In genomic region chr20:10074513-10074912, GRCh38 we compare ENCODE assay signal across 8 cellular contexts. TPM values are rescaled to one million over a fixed set of nuclear protein-coding genes. Genes with fewer than 3 reads are reported as not detected.
DNase-seq lines count a peak whose midpoint lies in the region; ATAC-seq and TF ChIP-seq lines count a peak whose summit lies in the region.

No MANE protein-coding gene starts in this region.

- H3K9me3 ChIP-seq in mucosa of descending colon, result no peaks in the 10 kb centered on the region

- no peak for TF ChIP-seq CTCF in astrocyte of the spinal cord (IDR thresholded peaks at IDR 0.05; ENCODE audit: low read depth, low read length)
- no peak for TF ChIP-seq CTCF in mucosa of descending colon (IDR thresholded peaks at IDR 0.05)

- H3K4me3 ChIP-seq in astrocyte of the spinal cord (ENCODE audit: low read depth, low read length), result no peak overlapping the region
- no peak overlapping the region for H3K4me3 ChIP-seq in mucosa of descending colon

- in situ Hi-C loops in astrocyte of the spinal cord (cut with HindIII; ENCODE audit: low sequenced_read_pairs), result no loop called here

- ATAC-seq in GM19455 (IDR thresholded peaks at IDR 0.05; ENCODE audit: unreplicated experiment), result no peak
- ATAC-seq in mucosa of descending colon, result no peak
- no peak for ATAC-seq in GM21723 (IDR thresholded peaks at IDR 0.05; ENCODE audit: unreplicated experiment)

- DNase-seq in GM04503 (ENCODE audit: low read depth) (peak; percentile 87), HT-29 (ENCODE audit: low spot score) (peak; percentile 8), astrocyte of the spinal cord (ENCODE audit: low read depth, low spot score) (peak; percentile 88), nucleus accumbens (lab: John Stamatoyannopoulos, UW) (peak in 31 of 56 donors; percentile 1 to 76 (median 26)), mucosa of descending colon (no peak), NCI-H1930 (lab: John Stamatoyannopoulos, UW) (no peak)

- no peaks in the 10 kb centered on the region for H3K36me3 ChIP-seq in mucosa of descending colon (ENCODE audit: low read depth)

- no peaks in the 10 kb centered on the region for H3K4me1 ChIP-seq in mucosa of descending colon (ENCODE audit: low read depth)

- intact Hi-C loops in mucosa of descending colon (cut with DNase I, micrococcal nuclease), result no loop called here

RNA-seq across cellular contexts. Expression of gene ANKEF1, which starts 39.7 kb away (rescaled TPM):
- 4.6 and 6.8 TPM in 2 replicates for total RNA-seq in HT-29 (2014; rRNA removed; shearing (Covaris generic))
- total RNA-seq in mucosa of descending colon, result 1 to 10 TPM; 3.5 to 6.7 (median 6.1) TPM

Comparison
In these comparisons a context has a peak if more than half of its experiments do, and no peak if none do; other contexts are left out.
1. DNase-seq: peak in GM04503 (single experiment), HT-29 (single experiment), astrocyte of the spinal cord (single experiment) and nucleus accumbens (31 of 56); none in mucosa of descending colon (0 of 3) and NCI-H1930 (0 of 2).